14 cellular contexts compared by ENCODE assay signal in genomic region chr12:132282950-132283771, GRCh38. TPM values are rescaled to one million over a fixed set of nuclear protein-coding genes. Genes with fewer than 3 reads are reported as not detected.
DNase-seq lines count a peak whose midpoint lies in the region; ATAC-seq, FAIRE-seq and TF ChIP-seq lines count a peak whose summit lies in the region.
"Had no signal": no experiment of that assay in that cellular context is flagged by ENCODE, and none has a peak within 500 bp of the region (broad histone marks: within the 10 kb centered on the region; RNA-seq: fewer than 3 reads in every experiment).

No MANE protein-coding gene starts in this region.

- H3K56ac ChIP-seq in H1 (replicated peaks; ENCODE audit: insufficient read length, low read depth, low read length), result no peak overlapping the region

- no peak overlapping the region for H2BK15ac ChIP-seq in H1 (ENCODE audit: low read length)

- peak overlapping the region; percentile 95 for H4K91ac ChIP-seq in H1 (replicated peaks; ENCODE audit: insufficient read length, low read length)

- no peak overlapping the region for H3K9ac ChIP-seq in H1 (replicated peaks in 1 of 4; ENCODE audit: extremely low read depth in 1 of 4, low read depth in 3 of 4, low read length in 3 of 4)
- H3K9ac ChIP-seq: SK-N-SH had no signal

- TF ChIP-seq EP300 in H1 (IDR thresholded peaks at IDR 0.05; ENCODE audit: borderline replicate concordance in 1 of 2, low read depth in 2 of 2, low read length in 2 of 2), result no peak

- no peak overlapping the region for H2AK5ac ChIP-seq in H1 (ENCODE audit: low read depth, low read length)

- no peak for FAIRE-seq in H1 (lab: Jason Lieb, UNC)

- H3K23me2 ChIP-seq in H1 (ENCODE audit: low read depth, low read length), result 0 out of 2 replicates have a peak, but pooled peaks cover 1% of the 10 kb centered on the region

- no peak overlapping the region for H2BK20ac ChIP-seq in H1 (ENCODE audit: low read length)

- WGBS in H1 (ENCODE audit: extremely low coverage in 1 of 2, insufficient coverage in 1 of 2, insufficient read length in 1 of 2, insufficient replicate concordance in 2 of 2, low coverage in 1 of 2, low lambda C conversion rate in 2 of 2, missing lambda C conversion rate in 1 of 2), 2 experiments, result 65% methylated on average over 34 of the region's 39 CpGs; no CpG with 5 or more reads in 1 of the 2 experiments

- no peak for TF ChIP-seq CTCF in H1 (IDR thresholded peaks at IDR 0.05; ENCODE audit: control extremely low read depth in 1 of 3, insufficient read depth in 1 of 3, low read depth in 1 of 3, low read length in 3 of 3)

- no peak overlapping the region for H3K14ac ChIP-seq in H1 (ENCODE audit: insufficient read length)

- peak; percentile 76 for ATAC-seq in stimulated activated naive CD8-positive, alpha-beta T cell treated with anti-CD3 and anti-CD28 coated beads, Interleukin-15, amount 100 ng/mL, for 72 hours
- no peak for ATAC-seq in stimulated activated naive CD8-positive, alpha-beta T cell treated with anti-CD3 and anti-CD28 coated beads, Interleukin-15, Interleukin-2, amounts not matched to agents 100 U/mL and 50 U/mL, for 24 hours
- ATAC-seq in HG02870 (IDR thresholded peaks at IDR 0.05; ENCODE audit: unreplicated experiment) (no peak), HG03175 (IDR thresholded peaks at IDR 0.05; ENCODE audit: unreplicated experiment) (no peak)

- H4K20me1 ChIP-seq in H1 (replicated peaks in 1 of 2; ENCODE audit: control insufficient read depth in 1 of 2, insufficient read depth in 2 of 2, low read length in 2 of 2), result no peaks in the 10 kb centered on the region

- peak overlapping the region; percentile 37 for H2BK120ac ChIP-seq in H1 (replicated peaks; ENCODE audit: low read depth, low read length)

- H3K18ac ChIP-seq in H1 (ENCODE audit: extremely low read depth, low read length), result peak overlapping the region; percentile 19

- 0 out of 8 replicates have a peak overlapping the region, but pooled peaks of 1 of the 4 experiments have one; percentile 19 for H3K4me3 ChIP-seq in H1 (ENCODE audit: extremely low read depth in 1 of 4, insufficient read depth in 2 of 4, low read depth in 3 of 4, low read length in 4 of 4)
- H3K4me3 ChIP-seq: hepatocyte had no signal

- H3K23ac ChIP-seq in H1 (ENCODE audit: insufficient read length), result no peak overlapping the region

- DNase-seq in stimulated activated naive CD8-positive, alpha-beta T cell treated with anti-CD3 and anti-CD28 coated beads, Interleukin-15, amount 100 ng/mL, for 72 hours, result peak; percentile 14 to 37
- DNase-seq in stimulated activated naive CD8-positive, alpha-beta T cell treated with anti-CD3 and anti-CD28 coated beads, Interleukin-15, Interleukin-2, amounts not matched to agents 100 U/mL and 50 U/mL, for 24 hours, result no peak
- DNase-seq in NCI-H2171 treated with DMSO at 0.1 percent for 48 hours (lab: John Stamatoyannopoulos, UW), result peak; percentile 75
- peak in 1 of 2 experiments; percentile 62 for DNase-seq in H1 (ENCODE audit: low read depth in 1 of 2, low spot score in 2 of 2)
- DNase-seq in activated effector memory CD4-positive, alpha-beta T cell treated with anti-CD3 and anti-CD28 coated beads, Interleukin-2, amount 50 U/mL, for 16 hours, result no peak
- DNase-seq in NCI-H82 (lab: John Stamatoyannopoulos, UW), result no peak
- DNase-seq: erythroblast, MV-4-11, SK-N-SH had no signal

- no peak overlapping the region for H4K5ac ChIP-seq in H1 (ENCODE audit: insufficient read length, low read depth, low read length)

- peaks cover 33% of the 10 kb centered on the region for H3K4me1 Mint-ChIP-seq in stimulated activated naive CD8-positive, alpha-beta T cell treated with anti-CD3 and anti-CD28 coated beads, Interleukin-15, amount 100 ng/mL, for 72 hours

- no peak for TF ChIP-seq RAD21 in H1 (IDR thresholded peaks at IDR 0.05 in 1 of 2, conservative IDR thresholded peaks at IDR 0.05 in 1 of 2; ENCODE audit: low read depth in 2 of 2, low read length in 2 of 2)

- H2AFZ ChIP-seq in H1 (ENCODE audit: low read length), result no peak overlapping the region
- H2AFZ ChIP-seq: hepatocyte had no signal

- no peaks in the 10 kb centered on the region for H3K9me3 ChIP-seq in H1 (ENCODE audit: insufficient read depth in 2 of 2, low read depth in 1 of 2, low read length in 1 of 2)
- H3K9me3 ChIP-seq: SK-N-SH had no signal

- CTCF ChIA-PET in H1 (lab: Charles Lee; ENCODE audit: partially characterized antibody), result interaction anchor here (0.7 to 3.8 kb wide), 11 partner anchors 8 to 178 kb away, joined by 3 to 36 read pairs (median 3); no protein-coding TSS in a partner anchor

- no peaks in the 10 kb centered on the region for H3K36me3 ChIP-seq in H1 (ENCODE audit: control insufficient read depth in 2 of 4, insufficient read depth in 4 of 4, low read length in 3 of 4)

- POLR2A ChIA-PET in H1 (lab: Charles Lee; ENCODE audit: partially characterized antibody), result interaction anchor here (1.0 to 1.6 kb wide), 2 partner anchors 14 to 105 kb away, joined by 3 to 5 read pairs; no protein-coding TSS in a partner anchor

- no peak overlapping the region for H3K27ac Mint-ChIP-seq in stimulated activated naive CD8-positive, alpha-beta T cell treated with anti-CD3 and anti-CD28 coated beads, Interleukin-15, amount 100 ng/mL, for 72 hours
- H3K27ac Mint-ChIP-seq: CD4-positive, alpha-beta T cell had no signal

- peaks cover 74% of the 10 kb centered on the region for H3K27me3 Mint-ChIP-seq in stimulated activated naive CD8-positive, alpha-beta T cell treated with anti-CD3 and anti-CD28 coated beads, Interleukin-15, amount 100 ng/mL, for 72 hours

- H3K27ac ChIP-seq in H1 (ENCODE audit: low read depth, low read length), result no peak overlapping the region; the same call in 1 of the 2 replicates
- H3K27ac ChIP-seq: hepatocyte had no signal

- peaks cover 0 to 15% (median 8%) of the 10 kb centered on the region in 4 experiments; a peak in 4 of 7 replicates for H3K27me3 ChIP-seq in H1 (replicated peaks in 1 of 4; ENCODE audit: control insufficient read depth in 3 of 4, extremely low read depth in 1 of 4, insufficient read depth in 3 of 4, low read length in 3 of 4)

- peak overlapping the region in 1 of 2 donors; percentile 5 for H3K4me3 Mint-ChIP-seq in stimulated activated naive CD8-positive, alpha-beta T cell treated with anti-CD3 and anti-CD28 coated beads, Interleukin-15, amount 100 ng/mL, for 72 hours
- H3K4me3 Mint-ChIP-seq: CD4-positive, alpha-beta T cell had no signal

- no peak overlapping the region; the same call in 1 of the 2 replicates for H2BK5ac ChIP-seq in H1 (ENCODE audit: low read depth, low read length)

- H4K8ac ChIP-seq in H1 (ENCODE audit: extremely low read depth, insufficient read depth, low read length), result peak overlapping the region; percentile 38

- H2BK12ac ChIP-seq in H1 (ENCODE audit: low read depth, low read length), result peak overlapping the region; percentile 68; the same call in 1 of the 2 replicates

- H3K79me2 ChIP-seq in H1 (ENCODE audit: control insufficient read depth in 1 of 2, insufficient read depth in 2 of 2, low read length in 2 of 2), result no peaks in the 10 kb centered on the region
- H3K79me2 ChIP-seq: hepatocyte had no signal

- no peak for TF ChIP-seq POLR2A in H1 (IDR thresholded peaks at IDR 0.05; ENCODE audit: control extremely low read depth in 1 of 2, low read depth in 2 of 2, low read length in 2 of 2)

- H3K4ac ChIP-seq in H1 (replicated peaks; ENCODE audit: insufficient read length, low read depth, low read length), result peak overlapping the region; percentile 78

- H3K79me1 ChIP-seq in H1 (ENCODE audit: low read depth, low read length), result no peaks in the 10 kb centered on the region; the same call in 1 of the 2 replicates

- H3K4me1 ChIP-seq in H1 (replicated peaks in 1 of 4; ENCODE audit: control insufficient read depth in 3 of 4, insufficient read depth in 4 of 4, low read length in 3 of 4), result peaks cover 5 to 33% (median 28%) of the 10 kb centered on the region in 4 experiments

- H3K4me2 ChIP-seq in H1 (ENCODE audit: insufficient read depth in 1 of 2, low read depth in 2 of 2, low read length in 2 of 2), result peak overlapping the region; percentile 22 to 39; a peak in 3 of 4 replicates
- H3K4me2 ChIP-seq: hepatocyte, SK-N-SH had no signal

- no peaks in the 10 kb centered on the region for H3K9me3 Mint-ChIP-seq in stimulated activated naive CD8-positive, alpha-beta T cell treated with anti-CD3 and anti-CD28 coated beads, Interleukin-15, amount 100 ng/mL, for 72 hours
- H3K9me3 Mint-ChIP-seq: CD4-positive, alpha-beta T cell had no signal

TF ChIP-seq in H1, 55 proteins besides CTCF, POLR2A, EP300 and RAD21:
- TF ChIP-seq RFX5 (IDR thresholded peaks at IDR 0.05; ENCODE audit: borderline replicate concordance, low read depth, low read length), result no peak
- TF ChIP-seq JUND (IDR thresholded peaks at IDR 0.05; ENCODE audit: low read length), result no peak
- no peak for TF ChIP-seq CHD1 (IDR thresholded peaks at IDR 0.05; ENCODE audit: low read depth, low read length)
- peak; percentile 73 for TF ChIP-seq GABPA (IDR thresholded peaks at IDR 0.05; ENCODE audit: borderline replicate concordance, insufficient read depth, low read length)
- TF ChIP-seq E2F6 (IDR thresholded peaks at IDR 0.05), result 0 out of 2 replicates have a peak, but pooled peaks have one; percentile 24
- peak; percentile 45; the same call in 1 of the 2 replicates for TF ChIP-seq TCF12 (IDR thresholded peaks at IDR 0.05; ENCODE audit: low read depth, low read length)
- no peak for TF ChIP-seq TAF1 (IDR thresholded peaks at IDR 0.05; ENCODE audit: low read depth, low read length)
- no peak for TF ChIP-seq YY1 (IDR thresholded peaks at IDR 0.05; ENCODE audit: low read depth, low read length)
- peak; percentile 66 to 79; a peak in 2 of 4 replicates for TF ChIP-seq SIN3A (conservative IDR thresholded peaks at IDR 0.05 in 1 of 2, IDR thresholded peaks at IDR 0.05 in 1 of 2; ENCODE audit: low read depth in 1 of 2, low read length in 2 of 2)

RNA-seq across cellular contexts. Expression of gene GALNT9, which starts 46.2 kb away (rescaled TPM):
- total RNA-seq in H1 (2021; fragmentation: NEBNext Ultra II Directional; extraction: Animal tissue kit (Norgen Biotek cat#: 25700)), result 2.0 and 3.3 TPM in 2 replicates
- polyA plus RNA-seq in H1 (2011; rRNA removed), result 3.6 and 5.3 TPM in 2 replicates
- 6.1 TPM for polyA plus RNA-seq in H1 (2011; cell fraction: cytosol; rRNA removed)
- 9.4 TPM for polyA plus RNA-seq in H1 (2011; cell fraction: nucleus; rRNA removed)
- polyA plus RNA-seq in H1 (2012, experiment 1 of 2), result 2.3 to 3.6 TPM (median 3.1 TPM) in 4 replicates
- polyA plus RNA-seq in H1 (2012, experiment 2 of 2), result 2.3 TPM
- 0.73 TPM for polyA plus RNA-seq in H1 (2013, experiment 1 of 2)
- 0.92 TPM for polyA plus RNA-seq in H1 (2013, experiment 2 of 2)
- 2.3 and 4.0 TPM in 2 replicates for polyA minus RNA-seq in H1 (2011; rRNA and poly(A)+ RNA removed)
- 4.0 TPM for polyA minus RNA-seq in H1 (2011; cell fraction: cytosol; rRNA and poly(A)+ RNA removed)
- 4.2 TPM for polyA minus RNA-seq in H1 (2011; cell fraction: nucleus; rRNA and poly(A)+ RNA removed)
- total RNA-seq: CD4-positive, alpha-beta T cell; subcutaneous adipose tissue had no signal
- polyA plus RNA-seq: SK-N-SH had no signal

Comparison
In these comparisons a context has a peak if more than half of its experiments do, and no peak if none do; other contexts are left out.
1. DNase-seq: peak in stimulated activated naive CD8-positive, alpha-beta T cell treated with anti-CD3 and anti-CD28 coated beads, Interleukin-15, amount 100 ng/mL, for 72 hours (2 of 2) and NCI-H2171 treated with DMSO at 0.1 percent for 48 hours (single experiment); none in stimulated activated naive CD8-positive, alpha-beta T cell treated with anti-CD3 and anti-CD28 coated beads, Interleukin-15, Interleukin-2, amounts not matched to agents 100 U/mL and 50 U/mL, for 24 hours (single experiment), activated effector memory CD4-positive, alpha-beta T cell treated with anti-CD3 and anti-CD28 coated beads, Interleukin-2, amount 50 U/mL, for 16 hours (single experiment) and NCI-H82 (single experiment).